Comparison of ENCODE assay signal across 20 cellular contexts in the genomic region with DNA sequence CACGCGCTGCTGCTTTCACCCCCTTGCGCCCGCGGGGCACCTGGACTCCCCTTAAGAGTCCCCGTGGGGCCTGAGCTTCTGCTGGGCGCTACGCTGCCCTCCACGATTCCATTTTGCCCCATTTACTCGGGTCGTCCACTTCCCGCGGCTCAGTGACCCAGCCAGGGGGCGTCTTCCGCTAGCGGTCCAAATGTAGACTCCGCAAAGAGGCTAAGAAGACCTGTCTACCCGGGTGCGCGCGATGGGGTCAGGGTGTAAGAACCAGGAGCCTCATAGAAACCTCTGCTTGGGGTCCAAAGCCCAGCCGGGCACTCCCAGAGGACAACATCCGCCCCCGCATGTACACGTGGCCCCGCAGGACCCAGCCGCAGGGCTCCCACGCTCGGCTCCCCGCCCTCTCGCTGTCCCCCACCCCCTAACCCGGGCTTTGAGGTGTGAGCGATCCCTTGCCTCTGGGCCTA. TPM values are rescaled to one million over a fixed set of nuclear protein-coding genes. Genes with fewer than 3 reads are reported as not detected.
DNase-seq lines count a peak whose midpoint lies in the region; ATAC-seq and TF ChIP-seq lines count a peak whose summit lies in the region.
"Had no signal": no experiment of that assay in that cellular context is flagged by ENCODE, and none has a peak within 500 bp of the region (broad histone marks: within the 10 kb centered on the region; RNA-seq: fewer than 3 reads in every experiment).

No MANE protein-coding gene starts in this region.

- peak overlapping the region; percentile 14 for H3K4me3 Mint-ChIP-seq in stimulated activated naive CD8-positive, alpha-beta T cell treated with anti-CD3 and anti-CD28 coated beads, Interleukin-15, Interleukin-2, amounts not matched to agents 100 ng/mL and 50 ng/mL, for 24 hours
- H3K4me3 Mint-ChIP-seq in T-helper 17 cell (peak overlapping the region; percentile 77), Caco-2 (ENCODE audit: unreplicated experiment) (no peak overlapping the region)
- H3K4me3 Mint-ChIP-seq: mesothelial cell of epicardium had no signal

- in situ Hi-C loops in G401 (cut with HindIII; ENCODE audit: low sequenced_read_pairs): no loop called here

- CTCF ChIA-PET in Caco-2 (lab: Charles Lee): no interaction called here

- no peak for TF ChIP-seq CTCF in Caco-2 (IDR thresholded peaks at IDR 0.05; ENCODE audit: insufficient read depth in 1 of 2, low read depth in 1 of 2, low read length in 1 of 2, severe bottlenecking in 1 of 2, unreplicated experiment in 1 of 2)

- H3K9me3 ChIP-seq in T-helper 17 cell (ENCODE audit: control insufficient read depth, low read length, poor library complexity, severe bottlenecking) (no peaks in the 10 kb centered on the region), Caco-2 (no peaks in the 10 kb centered on the region)

- no peaks in the 10 kb centered on the region for H3K36me3 ChIP-seq in Caco-2 (ENCODE audit: control insufficient read depth, insufficient read depth, low read length)

- H3K4me1 Mint-ChIP-seq in stimulated activated naive CD8-positive, alpha-beta T cell treated with anti-CD3 and anti-CD28 coated beads, Interleukin-15, Interleukin-2, amounts not matched to agents 100 ng/mL and 50 ng/mL, for 24 hours (ENCODE audit: low read depth): peaks cover 58% of the 10 kb centered on the region
- H3K4me1 Mint-ChIP-seq in T-helper 17 cell: peaks cover 47% of the 10 kb centered on the region
- H3K4me1 Mint-ChIP-seq in Caco-2 (ENCODE audit: low read depth, unreplicated experiment): peaks cover 7% of the 10 kb centered on the region

- POLR2A ChIA-PET in Caco-2 (lab: Charles Lee): no interaction called here

- no peaks in the 10 kb centered on the region for H3K36me3 Mint-ChIP-seq in stimulated activated naive CD8-positive, alpha-beta T cell treated with anti-CD3 and anti-CD28 coated beads, Interleukin-15, Interleukin-2, amounts not matched to agents 100 ng/mL and 50 ng/mL, for 24 hours (ENCODE audit: low read depth)
- H3K36me3 Mint-ChIP-seq in T-helper 17 cell (ENCODE audit: low read depth) (peaks cover 5% of the 10 kb centered on the region), Caco-2 (ENCODE audit: insufficient read depth, unreplicated experiment) (no peaks in the 10 kb centered on the region)
- H3K36me3 Mint-ChIP-seq: mesothelial cell of epicardium had no signal

- intact Hi-C loops in Caco-2 (cut with micrococcal nuclease; ENCODE audit: unreplicated experiment): no loop called here

- no peaks in the 10 kb centered on the region for H3K9me3 Mint-ChIP-seq in stimulated activated naive CD8-positive, alpha-beta T cell treated with anti-CD3 and anti-CD28 coated beads, Interleukin-15, Interleukin-2, amounts not matched to agents 100 ng/mL and 50 ng/mL, for 24 hours
- no peaks in the 10 kb centered on the region for H3K9me3 Mint-ChIP-seq in Caco-2 (ENCODE audit: unreplicated experiment)
- H3K9me3 Mint-ChIP-seq: mesothelial cell of epicardium had no signal

- H3K27me3 ChIP-seq in Caco-2 (replicated peaks; ENCODE audit: control insufficient read depth, insufficient read depth, low read length): peaks cover 2% of the 10 kb centered on the region

- ATAC-seq in stimulated activated naive CD8-positive, alpha-beta T cell treated with anti-CD3 and anti-CD28 coated beads, Interleukin-15, Interleukin-2, amounts not matched to agents 100 U/mL and 50 U/mL, for 24 hours: no peak
- ATAC-seq in T-helper 17 cell: no peak
- ATAC-seq: sciatic nerve had no signal

- no peak overlapping the region for H3K4me3 ChIP-seq in Caco-2 (ENCODE audit: low read depth, low read length)
- H3K4me3 ChIP-seq: PC-9 had no signal

- H3K27ac Mint-ChIP-seq in stimulated activated naive CD8-positive, alpha-beta T cell treated with anti-CD3 and anti-CD28 coated beads, Interleukin-15, Interleukin-2, amounts not matched to agents 100 ng/mL and 50 ng/mL, for 24 hours: no peak overlapping the region
- H3K27ac Mint-ChIP-seq in T-helper 17 cell (peak overlapping the region; percentile 57), Caco-2 (ENCODE audit: unreplicated experiment) (no peak overlapping the region)
- H3K27ac Mint-ChIP-seq: mesothelial cell of epicardium had no signal

- no peak for DNase-seq in stimulated activated naive CD8-positive, alpha-beta T cell treated with anti-CD3 and anti-CD28 coated beads, Interleukin-15, Interleukin-2, amounts not matched to agents 100 U/mL and 50 U/mL, for 24 hours
- DNase-seq in T-helper 17 cell (no peak), iPS-NIHi7 (ENCODE audit: extremely low spot score) (peak; percentile 14), AG08395 (ENCODE audit: low spot score) (no peak), G401 (ENCODE audit: low spot score) (no peak), NCI-H146 (lab: John Stamatoyannopoulos, UW) (no peak), Caco-2 (no peak)
- DNase-seq: AML-193; cortex of kidney; NCI-H1105; NCI-H2171; occipital lobe; PC-9; stimulated activated CD4-positive, alpha-beta T cell treated with anti-CD3 and anti-CD28 coated beads, Interleukin-2, amount 100 ng/mL, for 24 hours had no signal

- BruUV-seq in Caco-2 (replicated peaks; lab: Mats Ljungman, UMichigan): no TSS peak

- peaks cover 90% of the 10 kb centered on the region for H3K27me3 Mint-ChIP-seq in stimulated activated naive CD8-positive, alpha-beta T cell treated with anti-CD3 and anti-CD28 coated beads, Interleukin-15, Interleukin-2, amounts not matched to agents 100 ng/mL and 50 ng/mL, for 24 hours
- peaks cover 91% of the 10 kb centered on the region for H3K27me3 Mint-ChIP-seq in T-helper 17 cell
- peaks cover 7% of the 10 kb centered on the region for H3K27me3 Mint-ChIP-seq in Caco-2 (ENCODE audit: insufficient read depth, unreplicated experiment)

- peaks cover 8% of the 10 kb centered on the region for H3K4me1 ChIP-seq in Caco-2

RNA-seq across cellular contexts. Expression of a gene that starts 5.2 kb away (rescaled TPM):
- total RNA-seq in T-helper 17 cell: not detected
- not detected in 2 replicates for total RNA-seq in G401 (2014; rRNA removed; shearing (Covaris generic))
- 1.4 and 1.7 TPM in 2 replicates for total RNA-seq in Caco-2 (2022)
- total RNA-seq: epithelial cell of proximal tubule, glomerular endothelial cell, mesothelial cell of epicardium, occipital lobe, PC-9, sciatic nerve, SK-MEL-5 had no signal

RNA-seq across cellular contexts. Expression of a gene that starts 7.0 kb away (rescaled TPM):
- total RNA-seq in T-helper 17 cell: under 1 TPM in 1 of 2 donors, not detected in 1; 0.39 TPM
- total RNA-seq in G401 (2014; rRNA removed; shearing (Covaris generic)): not detected in 2 replicates
- not detected in 2 replicates for total RNA-seq in Caco-2 (2022)
- total RNA-seq: epithelial cell of proximal tubule, glomerular endothelial cell, mesothelial cell of epicardium, occipital lobe, PC-9, sciatic nerve had no signal

RNA-seq across cellular contexts. Expression of a gene that starts 11.5 kb away (rescaled TPM):
- 100 to 1,000 TPM; 105 to 111 TPM for total RNA-seq in T-helper 17 cell
- 101 and 157 TPM in 2 replicates for total RNA-seq in G401 (2014; rRNA removed; shearing (Covaris generic))
- total RNA-seq in Caco-2 (2022): 129 and 141 TPM in 2 replicates
